In the genomic region with DNA sequence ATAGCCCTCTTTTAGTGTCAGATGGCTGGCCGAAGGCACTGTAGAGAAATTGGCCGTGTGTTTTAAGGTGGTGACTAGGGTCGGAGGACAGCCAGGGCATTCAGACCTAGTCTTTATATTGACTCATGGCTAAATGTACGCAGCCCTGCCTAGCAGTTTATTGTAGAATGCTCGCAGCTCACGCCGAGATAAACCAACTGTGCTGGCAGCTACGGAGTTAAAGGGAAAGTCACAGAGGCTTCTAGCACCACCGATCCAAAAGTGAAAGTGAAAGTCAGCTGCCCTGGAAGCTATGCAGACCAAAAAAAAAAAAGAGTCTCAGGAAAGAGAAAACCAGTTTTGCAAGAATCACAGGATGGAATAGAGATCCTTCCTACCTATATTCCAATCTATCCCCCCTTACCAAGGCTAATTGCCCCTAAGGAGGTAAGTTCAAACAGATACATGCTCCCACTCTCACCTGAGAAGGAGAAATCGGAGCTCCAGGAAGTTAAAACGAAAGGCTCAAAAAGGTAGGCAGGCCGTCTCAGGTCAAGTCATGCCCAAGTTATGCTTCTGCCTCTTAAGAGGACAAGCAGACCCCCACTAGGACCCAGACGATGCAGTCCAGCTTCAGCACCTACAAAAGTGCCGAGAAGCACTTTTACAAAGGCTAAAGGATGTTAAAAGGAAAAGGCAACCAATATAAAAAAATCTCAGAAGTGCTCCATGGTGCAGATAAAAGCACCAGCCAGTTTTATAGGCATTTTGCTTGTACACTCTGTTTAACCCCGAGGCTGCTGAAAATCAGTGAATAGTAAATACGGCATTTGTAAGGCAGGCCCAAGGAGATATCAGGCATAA, we compare ENCODE assay signal across 1 cellular context.
TF ChIP-seq lines count a peak whose summit lies in the region.

No MANE protein-coding gene starts in this region.

TF ChIP-seq in IMR-90, 13 proteins besides CTCF, POLR2A, EP300 and RAD21 (continued from another document):
- TF ChIP-seq, protein P1, sequence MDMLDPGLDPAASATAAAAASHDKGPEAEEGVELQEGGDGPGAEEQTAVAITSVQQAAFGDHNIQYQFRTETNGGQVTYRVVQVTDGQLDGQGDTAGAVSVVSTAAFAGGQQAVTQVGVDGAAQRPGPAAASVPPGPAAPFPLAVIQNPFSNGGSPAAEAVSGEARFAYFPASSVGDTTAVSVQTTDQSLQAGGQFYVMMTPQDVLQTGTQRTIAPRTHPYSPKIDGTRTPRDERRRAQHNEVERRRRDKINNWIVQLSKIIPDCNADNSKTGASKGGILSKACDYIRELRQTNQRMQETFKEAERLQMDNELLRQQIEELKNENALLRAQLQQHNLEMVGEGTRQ (IDR thresholded peaks at IDR 0.05; ENCODE audit: low read depth, low read length): no peak
- TF ChIP-seq SMC3 (IDR thresholded peaks at IDR 0.05; ENCODE audit: low read depth, low read length): no peak
